Comparison of ENCODE assay signal across 1 cellular context in the genomic region with DNA sequence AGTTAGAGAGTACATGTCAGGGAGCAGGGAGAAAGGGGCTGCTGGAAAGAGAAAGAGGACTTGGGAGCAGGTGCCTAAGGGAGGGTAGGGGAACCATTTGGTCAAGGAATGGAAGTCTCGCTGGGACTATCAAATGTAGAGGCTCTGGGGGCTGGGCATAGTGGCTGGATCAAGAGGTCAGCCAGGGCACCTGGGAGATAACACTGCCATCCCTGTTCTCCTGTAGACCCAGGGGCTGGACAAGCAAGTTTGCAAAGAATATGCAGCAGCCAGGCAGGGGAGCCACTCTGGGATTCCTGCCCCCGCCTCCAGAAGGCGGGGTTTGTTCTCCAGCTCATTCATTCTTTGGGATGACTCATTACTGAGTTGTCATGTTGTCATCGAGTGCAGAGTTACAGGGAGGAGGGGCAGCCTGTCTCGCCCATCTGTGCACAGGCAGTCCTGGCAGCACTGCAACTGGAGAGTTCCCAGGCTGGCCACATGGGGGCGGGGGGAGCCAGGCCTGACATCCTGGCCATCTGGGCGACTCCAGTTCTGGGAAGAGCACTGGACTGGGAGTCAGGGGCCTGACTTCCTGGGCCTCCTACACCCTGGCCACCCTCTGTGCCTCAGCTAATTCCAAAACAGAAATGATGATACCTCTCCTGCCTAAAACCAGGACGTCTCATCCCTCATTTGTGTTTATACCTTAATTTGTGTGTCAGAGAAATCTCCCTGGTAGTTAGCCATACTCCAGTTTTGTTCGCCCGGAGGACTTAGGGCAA.
TF ChIP-seq lines count a peak whose summit lies in the region.

No MANE protein-coding gene starts in this region.

TF ChIP-seq in K562, 482 proteins besides CTCF, POLR2A, EP300 and RAD21 (continued from another document):
- TF ChIP-seq, protein P1, sequence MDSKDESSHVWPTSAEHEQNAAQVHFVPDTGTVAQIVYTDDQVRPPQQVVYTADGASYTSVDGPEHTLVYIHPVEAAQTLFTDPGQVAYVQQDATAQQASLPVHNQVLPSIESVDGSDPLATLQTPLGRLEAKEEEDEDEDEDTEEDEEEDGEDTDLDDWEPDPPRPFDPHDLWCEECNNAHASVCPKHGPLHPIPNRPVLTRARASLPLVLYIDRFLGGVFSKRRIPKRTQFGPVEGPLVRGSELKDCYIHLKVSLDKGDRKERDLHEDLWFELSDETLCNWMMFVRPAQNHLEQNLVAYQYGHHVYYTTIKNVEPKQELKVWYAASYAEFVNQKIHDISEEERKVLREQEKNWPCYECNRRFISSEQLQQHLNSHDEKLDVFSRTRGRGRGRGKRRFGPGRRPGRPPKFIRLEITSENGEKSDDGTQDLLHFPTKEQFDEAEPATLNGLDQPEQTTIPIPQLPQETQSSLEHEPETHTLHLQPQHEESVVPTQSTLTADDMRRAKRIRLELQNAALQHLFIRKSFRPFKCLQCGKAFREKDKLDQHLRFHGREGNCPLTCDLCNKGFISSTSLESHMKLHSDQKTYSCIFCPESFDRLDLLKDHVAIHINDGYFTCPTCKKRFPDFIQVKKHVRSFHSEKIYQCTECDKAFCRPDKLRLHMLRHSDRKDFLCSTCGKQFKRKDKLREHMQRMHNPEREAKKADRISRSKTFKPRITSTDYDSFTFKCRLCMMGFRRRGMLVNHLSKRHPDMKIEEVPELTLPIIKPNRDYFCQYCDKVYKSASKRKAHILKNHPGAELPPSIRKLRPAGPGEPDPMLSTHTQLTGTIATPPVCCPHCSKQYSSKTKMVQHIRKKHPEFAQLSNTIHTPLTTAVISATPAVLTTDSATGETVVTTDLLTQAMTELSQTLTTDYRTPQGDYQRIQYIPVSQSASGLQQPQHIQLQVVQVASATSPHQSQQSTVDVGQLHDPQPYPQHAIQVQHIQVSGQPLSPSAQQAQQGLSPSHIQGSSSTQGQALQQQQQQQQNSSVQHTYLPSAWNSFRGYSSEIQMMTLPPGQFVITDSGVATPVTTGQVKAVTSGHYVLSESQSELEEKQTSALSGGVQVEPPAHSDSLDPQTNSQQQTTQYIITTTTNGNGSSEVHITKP (IDR thresholded peaks at IDR 0.05; ENCODE audit: partially characterized antibody) = peak; percentile 38
TF ChIP-seq in K562: peak in this region for 109.
